In genomic region chr5:59790399-59791130, GRCh38 we compare ENCODE assay signal across 9 cellular contexts.
DNase-seq lines count a peak whose midpoint lies in the region; ATAC-seq, FAIRE-seq and TF ChIP-seq lines count a peak whose summit lies in the region.
"Had no signal": no experiment of that assay in that cellular context is flagged by ENCODE, and none has a peak within 500 bp of the region (broad histone marks: within the 10 kb centered on the region; RNA-seq: fewer than 3 reads in every experiment).

No MANE protein-coding gene starts in this region.

- H3K4me2 ChIP-seq in GM12878 (ENCODE audit: control insufficient read depth, insufficient read depth): 0 out of 2 replicates have a peak overlapping the region, but pooled peaks have one; percentile 0

- no peak for FAIRE-seq in GM12878 (lab: Jason Lieb, UNC)

- TF ChIP-seq CTCF in GM12878 (IDR thresholded peaks at IDR 0.05 in 2 of 3, conservative IDR thresholded peaks at IDR 0.05 in 1 of 3; ENCODE audit: control insufficient read depth in 2 of 3, extremely low read depth in 1 of 3, insufficient read depth in 1 of 3, low read depth in 3 of 3, low read length in 3 of 3) (no peak), adrenal gland (IDR thresholded peaks at IDR 0.05) (no peak)

- SMC1A ChIA-PET in GM12878 (lab: Charles Lee; ENCODE audit: uncharacterized antibody, unreplicated experiment): interaction anchor here (1.0 to 2.3 kb wide), 3 partner anchors 8 to 11 kb away, joined by 3 to 8 read pairs (median 4); no protein-coding TSS in a partner anchor

- 12% methylated on average over 12 of the region's 12 CpGs for WGBS in GM12878 (ENCODE audit: insufficient coverage, insufficient replicate concordance, low lambda C conversion rate, missing lambda C conversion rate)
- 45 to 58% (median 49%) methylated on average over 12 of the region's 12 CpGs for WGBS in adrenal gland, 4 donors

- DNase-seq in activated CD4-positive, alpha-beta T cell treated with anti-CD3 and anti-CD28 coated beads for 36 hours: no peak
- no peak for DNase-seq in activated CD4-positive, alpha-beta T cell treated with anti-CD3 and anti-CD28 coated beads, Interleukin-2, amount 50 U/mL, for 48 hours
- DNase-seq in GM12878 (ENCODE audit: low read depth, low spot score) (no peak), left lobe of liver (ENCODE audit: low spot score) (no peak), 8988T (no peak), adrenal gland (no peak)

- H3K27ac ChIP-seq in GM12878 (ENCODE audit: control insufficient read depth, insufficient read depth) (no peak overlapping the region), skin epidermis (peak overlapping the region in 14 of 21 experiments; percentile 8 to 69 (median 32)), adrenal gland (no peak overlapping the region)
- H3K27ac ChIP-seq: SK-N-MC had no signal

- H3K4me1 ChIP-seq in GM12878 (ENCODE audit: control insufficient read depth, insufficient read depth, low read length) (no peaks in the 10 kb centered on the region), adrenal gland (replicated peaks in 1 of 2) (no peaks in the 10 kb centered on the region)

- no TSS peak for BruUV-seq in GM12878 (replicated peaks; lab: Mats Ljungman, UMichigan)

- H3K9me3 Mint-ChIP-seq in activated CD4-positive, alpha-beta T cell treated with anti-CD3 and anti-CD28 coated beads for 36 hours (ENCODE audit: low read depth): no peaks in the 10 kb centered on the region

- peak overlapping the region; percentile 82 for H3K27ac Mint-ChIP-seq in activated CD4-positive, alpha-beta T cell treated with anti-CD3 and anti-CD28 coated beads for 36 hours

- no peak for TF ChIP-seq EP300 in GM12878 (IDR thresholded peaks at IDR 0.05; ENCODE audit: borderline replicate concordance in 1 of 2, control insufficient read depth in 1 of 2, low read depth in 2 of 2, low read length in 2 of 2)

- H3K4me1 Mint-ChIP-seq in activated CD4-positive, alpha-beta T cell treated with anti-CD3 and anti-CD28 coated beads for 36 hours: peaks cover 25% of the 10 kb centered on the region

- no peaks in the 10 kb centered on the region for H3K79me2 ChIP-seq in GM12878 (ENCODE audit: control insufficient read depth, insufficient read depth, low read length)

- in situ Hi-C loops in GM12878 (cut with MboI): loop anchor here (10.0 kb wide), 1 partner anchor 606 kb away; no protein-coding TSS in a partner anchor

- no peaks in the 10 kb centered on the region for H3K27me3 ChIP-seq in GM12878 (replicated peaks in 1 of 2; ENCODE audit: control insufficient read depth in 2 of 2, insufficient read depth in 2 of 2, low read length in 1 of 2)
- H3K27me3 ChIP-seq in adrenal gland: no peaks in the 10 kb centered on the region

- POLR2A ChIA-PET in activated CD4-positive, alpha-beta T cell treated with anti-CD3 and anti-CD28 coated beads for 36 hours (lab: Charles Lee): no interaction called here
- POLR2A ChIA-PET in GM12878 (lab: Charles Lee): no interaction called here

- intact Hi-C loops in activated CD4-positive, alpha-beta T cell treated with anti-CD3 and anti-CD28 coated beads for 36 hours (cut with DNase I, micrococcal nuclease): loop anchor here in 1 of 2 experiments (2.0 kb wide), 1 partner anchor 30 kb away; no protein-coding TSS in a partner anchor
- intact Hi-C loops in GM12878 (cut with micrococcal nuclease; ENCODE audit: unreplicated experiment) (no loop called here), adrenal gland (cut with DNase I) (loop anchor here in 1 of 2 donors (10.0 kb wide), 1 partner anchor 406 kb away; no protein-coding TSS in a partner anchor)

- no peaks in the 10 kb centered on the region for H3K9me3 ChIP-seq in GM12878 (replicated peaks; ENCODE audit: control insufficient read depth, insufficient read depth, low read length)
- no peaks in the 10 kb centered on the region for H3K9me3 ChIP-seq in adrenal gland (replicated peaks in 1 of 3)

- no peaks in the 10 kb centered on the region for H3K36me3 ChIP-seq in GM12878 (ENCODE audit: control insufficient read depth in 2 of 2, insufficient read depth in 2 of 2, low read length in 1 of 2)
- no peaks in the 10 kb centered on the region for H3K36me3 ChIP-seq in adrenal gland (replicated peaks in 1 of 2)

- RAD21 ChIA-PET in GM12878 (lab: Charles Lee; ENCODE audit: unreplicated experiment): interaction anchor here (1.0 to 1.1 kb wide), 2 partner anchors 10 to 63 kb away, joined by 3 read pairs; no protein-coding TSS in a partner anchor

- peaks cover 16% of the 10 kb centered on the region for H3K27me3 Mint-ChIP-seq in activated CD4-positive, alpha-beta T cell treated with anti-CD3 and anti-CD28 coated beads for 36 hours

- H3K4me3 ChIP-seq in GM12878 (no peak overlapping the region), skin epidermis (peak overlapping the region in 1 of 7 experiments; percentile 1), adrenal gland (no peak overlapping the region)
- H3K4me3 ChIP-seq: SK-N-MC had no signal

- H4K20me1 ChIP-seq in GM12878 (ENCODE audit: control insufficient read depth, insufficient read depth): no peaks in the 10 kb centered on the region

- no peak for TF ChIP-seq POLR2A in GM12878 (IDR thresholded peaks at IDR 0.05; ENCODE audit: low read depth, low read length)
- TF ChIP-seq POLR2A in adrenal gland (IDR thresholded peaks at IDR 0.05): no peak

- H3K4me3 Mint-ChIP-seq in activated CD4-positive, alpha-beta T cell treated with anti-CD3 and anti-CD28 coated beads for 36 hours: peak overlapping the region; percentile 55

- TF ChIP-seq RAD21 in GM12878 (IDR thresholded peaks at IDR 0.05; ENCODE audit: insufficient read depth, low read depth, low read length): no peak

- no peaks in the 10 kb centered on the region for H3K36me3 Mint-ChIP-seq in activated CD4-positive, alpha-beta T cell treated with anti-CD3 and anti-CD28 coated beads for 36 hours (ENCODE audit: low read depth)

- peak overlapping the region; percentile 24 for H2AFZ ChIP-seq in GM12878 (ENCODE audit: control insufficient read depth, low read depth, low read length)

- CTCF ChIA-PET in activated CD4-positive, alpha-beta T cell treated with anti-CD3 and anti-CD28 coated beads for 36 hours (lab: Charles Lee): interaction anchor here (1.8 to 2.6 kb wide), 2 partner anchors 9 to 19 kb away, joined by 6 to 18 read pairs; no protein-coding TSS in a partner anchor
- CTCF ChIA-PET in GM12878 (lab: Yijun Ruan, JAX): interaction anchor here (0.8 to 1.5 kb wide), 3 partner anchors 10 to 66 kb away, joined by 3 to 9 read pairs (median 3); no protein-coding TSS in a partner anchor

- H3K9ac ChIP-seq in GM12878 (ENCODE audit: control insufficient read depth, insufficient read depth, low read length): no peak overlapping the region

- ATAC-seq in activated CD4-positive, alpha-beta T cell treated with anti-CD3 and anti-CD28 coated beads for 36 hours: peak; percentile 82
- peak; percentile 81 for ATAC-seq in HG03432 (IDR thresholded peaks at IDR 0.05; ENCODE audit: unreplicated experiment)
- peak; percentile 68 for ATAC-seq in GM12878
- ATAC-seq in left lobe of liver: no peak

TF ChIP-seq in GM12878, 131 proteins besides CTCF, POLR2A, EP300 and RAD21:
- TF ChIP-seq IKZF2 (IDR thresholded peaks at IDR 0.05): peak in 1 of 2 experiments; percentile 34; a peak in 2 of 4 replicates
- TF ChIP-seq CBX5 (IDR thresholded peaks at IDR 0.05; ENCODE audit: low read depth): no peak
- TF ChIP-seq CREB1 (IDR thresholded peaks at IDR 0.05; ENCODE audit: low read depth): 0 out of 2 replicates have a peak, but pooled peaks have one; percentile 33
- peak; percentile 10; the same call in 1 of the 2 replicates for TF ChIP-seq TCF12 (IDR thresholded peaks at IDR 0.05; ENCODE audit: low read depth, low read length)
- TF ChIP-seq SPI1 (IDR thresholded peaks at IDR 0.05; ENCODE audit: borderline replicate concordance, insufficient read depth, low read depth, low read length): 0 out of 2 replicates have a peak, but pooled peaks have one; percentile 22
TF ChIP-seq in GM12878: peak in this region for 4.

Comparison
In these comparisons a context has a peak if more than half of its experiments do, and no peak if none do; other contexts are left out.
1. H3K27ac ChIP-seq: peak in skin epidermis (14 of 21); none in GM12878 (single experiment) and adrenal gland (0 of 5).